ENCODE assay signal across 10 cellular contexts in genomic region chr6:148700047-148700712, GRCh38. TPM values are rescaled to one million over a fixed set of nuclear protein-coding genes. Genes with fewer than 3 reads are reported as not detected.
DNase-seq lines count a peak whose midpoint lies in the region; ATAC-seq and TF ChIP-seq lines count a peak whose summit lies in the region.
"Had no signal": no experiment of that assay in that cellular context is flagged by ENCODE, and none has a peak within 500 bp of the region (broad histone marks: within the 10 kb centered on the region; RNA-seq: fewer than 3 reads in every experiment).

No MANE protein-coding gene starts in this region.

- H3F3A ChIP-seq in MM.1S (ENCODE audit: insufficient read depth, low read length): 0 out of 2 replicates have a peak, but pooled peaks cover 2% of the 10 kb centered on the region

- TF ChIP-seq POLR2A in esophagus muscularis mucosa (IDR thresholded peaks at IDR 0.05; ENCODE audit: low read depth): no peak

- H3K9ac ChIP-seq in MM.1S (ENCODE audit: low read length): peak overlapping the region; percentile 40; the same call in 1 of the 2 replicates

- CTCF ChIA-PET in CD4-positive, alpha-beta memory T cell (lab: Charles Lee; ENCODE audit: partially characterized antibody): no interaction called here

- H3K4me2 ChIP-seq in MM.1S (ENCODE audit: low read depth, low read length): peak overlapping the region; percentile 86

- peak overlapping the region in 6 of 7 donors; percentile 1 to 91 (median 79) for H3K27ac Mint-ChIP-seq in CD4-positive, alpha-beta memory T cell

- intact Hi-C loops in CD4-positive, alpha-beta memory T cell (cut with micrococcal nuclease): no loop called here
- intact Hi-C loops in esophagus muscularis mucosa (cut with DNase I): no loop called here

- no peaks in the 10 kb centered on the region for H3K27me3 ChIP-seq in CD4-positive, alpha-beta memory T cell (ENCODE audit: insufficient read depth, low read length)
- no peaks in the 10 kb centered on the region for H3K27me3 ChIP-seq in MM.1S (replicated peaks; ENCODE audit: insufficient read depth, low read length)
- no peaks in the 10 kb centered on the region for H3K27me3 ChIP-seq in esophagus muscularis mucosa

- H3K27ac ChIP-seq in CD4-positive, alpha-beta memory T cell (ENCODE audit: low read depth, low read length): no peak overlapping the region
- H3K27ac ChIP-seq in MM.1S (ENCODE audit: low read length) (no peak overlapping the region; the same call in 1 of the 2 replicates), esophagus muscularis mucosa (replicated peaks in 1 of 4) (no peak overlapping the region)

- POLR2A ChIA-PET in CD4-positive, alpha-beta memory T cell (lab: Charles Lee; ENCODE audit: partially characterized antibody): interaction anchor here (1.3 kb wide), 1 partner anchor 20 kb away, joined by 5 read pairs; no protein-coding TSS in a partner anchor

- peak overlapping the region; percentile 55 to 62 for H3K4me3 ChIP-seq in CD4-positive, alpha-beta memory T cell (ENCODE audit: low read length in 2 of 2)
- peak overlapping the region; percentile 64 for H3K4me3 ChIP-seq in MM.1S (ENCODE audit: low read length)
- H3K4me3 ChIP-seq in esophagus muscularis mucosa: peak overlapping the region; percentile 26 to 48 (median 28)

- no peaks in the 10 kb centered on the region for H3K9me3 ChIP-seq in CD4-positive, alpha-beta memory T cell (ENCODE audit: control insufficient read depth in 1 of 2, low read length in 2 of 2)
- H3K9me3 ChIP-seq in MM.1S (replicated peaks; ENCODE audit: insufficient read depth, low read length) (no peaks in the 10 kb centered on the region), esophagus muscularis mucosa (no peaks in the 10 kb centered on the region)

- H3K36me3 Mint-ChIP-seq in CD4-positive, alpha-beta memory T cell: peaks cover 2 to 4% of the 10 kb centered on the region in 2 donors

- no peaks in the 10 kb centered on the region for H3K79me2 ChIP-seq in MM.1S (ENCODE audit: low read length)

- 41% methylated on average over 2 of the region's 2 CpGs for WGBS in esophagus muscularis mucosa

- peak overlapping the region; percentile 91; the same call in 1 of the 2 replicates for H2AFZ ChIP-seq in MM.1S (ENCODE audit: low read length)

- no peaks in the 10 kb centered on the region for H3K9me2 ChIP-seq in MM.1S (replicated peaks; ENCODE audit: insufficient read depth, low read length)

- peaks cover 16% of the 10 kb centered on the region for H3K4me1 ChIP-seq in CD4-positive, alpha-beta memory T cell (ENCODE audit: insufficient read depth, low read length)
- H3K4me1 ChIP-seq in MM.1S (ENCODE audit: low read length) (no peaks in the 10 kb centered on the region), esophagus muscularis mucosa (peaks cover 15 to 22% (median 19%) of the 10 kb centered on the region in 4 donors)

- no peak for TF ChIP-seq CTCF in MM.1S (IDR thresholded peaks at IDR 0.05; ENCODE audit: low read length)
- no peak for TF ChIP-seq CTCF in esophagus muscularis mucosa (IDR thresholded peaks at IDR 0.05)

- H4K20me1 ChIP-seq in MM.1S (ENCODE audit: insufficient read depth, low read length): no peaks in the 10 kb centered on the region

- TF ChIP-seq EP300 in esophagus muscularis mucosa (IDR thresholded peaks at IDR 0.05): no peak

- ATAC-seq in HG03571 (IDR thresholded peaks at IDR 0.05; ENCODE audit: unreplicated experiment): no peak

- H3K36me3 ChIP-seq in CD4-positive, alpha-beta memory T cell (ENCODE audit: insufficient read depth, low read length): no peaks in the 10 kb centered on the region
- H3K36me3 ChIP-seq in MM.1S (replicated peaks; ENCODE audit: insufficient read depth, low read length) (no peaks in the 10 kb centered on the region), esophagus muscularis mucosa (no peaks in the 10 kb centered on the region)

- no peaks in the 10 kb centered on the region for H3K27me3 Mint-ChIP-seq in CD4-positive, alpha-beta memory T cell

- peaks cover 12 to 19% (median 18%) of the 10 kb centered on the region in 4 donors for H3K4me1 Mint-ChIP-seq in CD4-positive, alpha-beta memory T cell

- H3K4me3 Mint-ChIP-seq in CD4-positive, alpha-beta memory T cell: peak overlapping the region; percentile 77 to 93 (median 86)

- DNase-seq in CD4-positive, alpha-beta memory T cell: no peak
- DNase-seq in MM.1S (no peak), esophagus muscularis mucosa (ENCODE audit: extremely low spot score) (no peak), renal cortical epithelial cell (ENCODE audit: low read depth) (peak; percentile 8), DMS 273 treated with DMSO at 0.1 percent for 48 hours (lab: John Stamatoyannopoulos, UW) (no peak), Ammon's horn (ENCODE audit: low spot score) (no peak), NCI-H524 (lab: John Stamatoyannopoulos, UW) (no peak)
- DNase-seq: left colon, NCI-H1048 had no signal

- H3K9me3 Mint-ChIP-seq in CD4-positive, alpha-beta memory T cell: peaks cover 2 to 9% (median 5%) of the 10 kb centered on the region in 8 donors

RNA-seq across cellular contexts. Expression of gene UST, which starts 46.6 kb away (rescaled TPM):
- 1 to 10 TPM; 7.0 to 7.6 TPM for total RNA-seq in CD4-positive, alpha-beta memory T cell
- 1 to 10 TPM; 2.2 to 3.2 TPM for polyA plus RNA-seq in CD4-positive, alpha-beta memory T cell
- total RNA-seq in esophagus muscularis mucosa: 10 to 100 TPM; 29.1 to 46.3 (median 32.4) TPM
- 0.87 and 2.8 TPM in 2 replicates for total RNA-seq in renal cortical epithelial cell
